21 cellular contexts compared by ENCODE assay signal in genomic region chr11:6210274-6210955, GRCh38. TPM values are rescaled to one million over a fixed set of nuclear protein-coding genes. Genes with fewer than 3 reads are reported as not detected.
"Had no signal": no experiment of that assay in that cellular context is flagged by ENCODE, and none has a peak within 500 bp of the region (broad histone marks: within the 10 kb centered on the region; RNA-seq: fewer than 3 reads in every experiment).

No MANE protein-coding gene starts in this region.

- H3K27me3 Mint-ChIP-seq: activated CD8-positive, alpha-beta memory T cell treated with anti-CD3 and anti-CD28 coated beads, Interleukin-2, amount 10 ng/mL, durations not matched to agents 7 days and 5 days; activated naive CD8-positive, alpha-beta T cell had no signal

- H3K27me3 ChIP-seq: esophagus squamous epithelium, heart right ventricle, pancreas, stomach had no signal

- H3K27ac Mint-ChIP-seq: activated CD8-positive, alpha-beta memory T cell treated with anti-CD3 and anti-CD28 coated beads, Interleukin-2, amount 10 ng/mL, durations not matched to agents 7 days and 5 days; activated naive CD8-positive, alpha-beta T cell had no signal

- ATAC-seq: activated CD4-positive, CD25-positive, alpha-beta regulatory T cell treated with anti-CD3 and anti-CD28 coated beads, Interleukin-2, amount 50 U/mL, for 24 hours; activated CD8-positive, alpha-beta memory T cell treated with anti-CD3 and anti-CD28 coated beads, Interleukin-2, amount 10 ng/mL, durations not matched to agents 7 days and 5 days; activated T-cell treated with anti-CD3 and anti-CD28 coated beads, Interleukin-2, amount 50 U/mL, for 4 hours; pancreas had no signal

- FAIRE-seq: colon, frontal cortex, keratinocyte, pancreas had no signal

- H3K9me3 ChIP-seq: esophagus squamous epithelium, heart right ventricle, pancreas, stomach had no signal

- H3K4me3 Mint-ChIP-seq: activated CD8-positive, alpha-beta memory T cell treated with anti-CD3 and anti-CD28 coated beads, Interleukin-2, amount 10 ng/mL, durations not matched to agents 7 days and 5 days; activated naive CD8-positive, alpha-beta T cell; activated T-cell treated with anti-CD3 and anti-CD28 coated beads, Interleukin-2, amount 50 U/mL, for 4 hours; neural crest cell had no signal

- DNase-seq: activated CD8-positive, alpha-beta memory T cell treated with anti-CD3 and anti-CD28 coated beads, Interleukin-2, amount 10 ng/mL, durations not matched to agents 7 days and 5 days; activated effector memory CD4-positive, alpha-beta T cell treated with anti-CD3 and anti-CD28 coated beads, Interleukin-2, amount 50 U/mL, for 16 hours; activated T-cell treated with anti-CD3 and anti-CD28 coated beads, Interleukin-2, amount 50 U/mL, for 4 hours; anterior cingulate cortex; esophagus squamous epithelium; heart right ventricle; stimulated activated CD4-positive, alpha-beta T cell treated with anti-CD3 and anti-CD28 coated beads, Interleukin-4, amount 100 ng/mL, for 1 hour; stimulated activated CD8-positive, alpha-beta memory T cell treated with anti-CD3 and anti-CD28 coated beads, Interleukin-4, amount 100 ng/mL, for 48 hours; stomach had no signal

- H3K4me1 Mint-ChIP-seq: activated CD8-positive, alpha-beta memory T cell treated with anti-CD3 and anti-CD28 coated beads, Interleukin-2, amount 10 ng/mL, durations not matched to agents 7 days and 5 days; neural crest cell had no signal

- H3K27ac ChIP-seq: esophagus squamous epithelium, heart right ventricle, pancreas, stomach had no signal

- H3K9me3 Mint-ChIP-seq: activated T-cell treated with anti-CD3 and anti-CD28 coated beads, Interleukin-2, amount 50 U/mL, for 4 hours; neural crest cell had no signal

- H3K4me3 ChIP-seq: esophagus squamous epithelium, heart right ventricle, pancreas, stomach had no signal

- H3K4me1 ChIP-seq: esophagus squamous epithelium, pancreas, stomach had no signal

RNA-seq across cellular contexts. Expression of gene C11orf42, which starts 5.1 kb away (rescaled TPM):
- total RNA-seq: activated CD8-positive, alpha-beta memory T cell treated with anti-CD3 and anti-CD28 coated beads, Interleukin-2, amount 10 ng/mL, durations not matched to agents 7 days and 5 days; activated T-cell treated with anti-CD3 and anti-CD28 coated beads, Interleukin-2, amount 50 U/mL, for 4 hours; esophagus squamous epithelium; frontal cortex; heart right ventricle; lower leg skin; myocyte; neural crest cell; pancreas; stomach; T-helper 2 cell treated with Interferon-gamma antibody and Interleukin-4, amounts not matched to agents 100 ng/mL and 5 ng/mL, for 36 hours; urinary bladder had no signal
- polyA plus RNA-seq: heart right ventricle, keratinocyte, pancreas, stomach, thymus, urinary bladder had no signal

RNA-seq across cellular contexts. Expression of gene OR52W1, which starts 11.4 kb away (rescaled TPM):
- total RNA-seq: activated CD8-positive, alpha-beta memory T cell treated with anti-CD3 and anti-CD28 coated beads, Interleukin-2, amount 10 ng/mL, durations not matched to agents 7 days and 5 days; activated T-cell treated with anti-CD3 and anti-CD28 coated beads, Interleukin-2, amount 50 U/mL, for 4 hours; esophagus squamous epithelium; frontal cortex; heart right ventricle; lower leg skin; myocyte; neural crest cell; pancreas; stomach; T-helper 2 cell treated with Interferon-gamma antibody and Interleukin-4, amounts not matched to agents 100 ng/mL and 5 ng/mL, for 36 hours; urinary bladder had no signal
- polyA plus RNA-seq: heart right ventricle, keratinocyte, pancreas, stomach, urinary bladder had no signal

RNA-seq across cellular contexts. Expression of gene CNGA4, which starts 28.5 kb away (rescaled TPM):
- total RNA-seq: activated T-cell treated with anti-CD3 and anti-CD28 coated beads, Interleukin-2, amount 50 U/mL, for 4 hours; lower leg skin; myocyte; stomach; urinary bladder had no signal

RNA-seq across cellular contexts. Expression of gene OR52B2, which starts 40.3 kb away (rescaled TPM):
- total RNA-seq: activated CD8-positive, alpha-beta memory T cell treated with anti-CD3 and anti-CD28 coated beads, Interleukin-2, amount 10 ng/mL, durations not matched to agents 7 days and 5 days; activated T-cell treated with anti-CD3 and anti-CD28 coated beads, Interleukin-2, amount 50 U/mL, for 4 hours; esophagus squamous epithelium; frontal cortex; heart right ventricle; lower leg skin; myocyte; neural crest cell; pancreas; stomach; T-helper 2 cell treated with Interferon-gamma antibody and Interleukin-4, amounts not matched to agents 100 ng/mL and 5 ng/mL, for 36 hours; urinary bladder had no signal
- polyA plus RNA-seq: heart right ventricle, keratinocyte, pancreas, stomach, thymus, urinary bladder had no signal
